8 cellular contexts compared by ENCODE assay signal in the genomic region with DNA sequence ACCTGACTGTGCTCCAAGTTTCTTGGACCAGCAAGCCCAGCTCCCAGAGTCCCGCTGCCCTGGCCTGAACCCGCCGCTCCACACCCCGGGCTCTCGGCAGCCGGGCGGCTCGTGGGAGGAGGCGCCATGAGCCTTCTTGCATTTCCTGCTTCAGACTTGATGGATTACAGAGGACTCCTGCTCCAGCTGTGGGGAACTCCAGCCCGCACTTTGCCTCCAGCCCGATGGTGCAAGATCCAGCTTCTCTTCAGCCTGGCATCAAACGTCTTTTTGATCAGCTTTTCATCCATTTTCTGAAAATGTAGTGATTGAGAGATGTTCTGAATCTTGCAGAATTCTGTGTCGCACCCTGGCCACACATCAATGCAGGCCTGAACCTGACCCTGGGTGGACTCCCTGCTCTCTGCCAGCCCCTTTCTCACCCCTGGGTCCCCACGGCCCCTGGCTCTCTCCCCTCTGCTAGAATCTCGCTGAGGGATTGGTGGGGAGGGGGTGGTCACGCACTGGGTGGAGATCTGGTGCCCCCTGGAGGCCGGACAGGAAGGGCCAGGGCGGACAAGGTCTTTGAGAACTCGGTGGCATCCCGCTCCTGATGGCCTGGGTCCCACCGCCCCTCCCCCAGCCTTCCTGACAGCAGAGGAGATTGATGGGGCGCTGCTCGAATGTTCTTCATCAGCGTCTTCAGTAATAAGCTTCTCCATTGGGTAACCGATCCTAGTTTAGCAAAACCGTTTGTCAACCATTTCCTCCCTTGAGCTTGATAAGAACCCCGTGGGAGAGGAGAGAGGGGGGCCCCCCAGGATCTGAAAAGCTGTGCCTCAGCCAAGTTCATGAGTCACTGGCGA. TPM values are rescaled to one million over a fixed set of nuclear protein-coding genes. Genes with fewer than 3 reads are reported as not detected.
A peak's percentile ranks its signal among the peaks of the same experiment; 100 is the strongest.
DNase-seq lines count a peak whose midpoint lies in the region; ATAC-seq, FAIRE-seq and TF ChIP-seq lines count a peak whose summit lies in the region.

No MANE protein-coding gene starts in this region.

- TF ChIP-seq POLR2A in spleen (IDR thresholded peaks at IDR 0.05) = no peak

- WGBS in spleen, 5 donors = 0 to 1% (median 0%) methylated on average over 25 to 28 of the region's 28 CpGs

- TF ChIP-seq CTCF in spleen (IDR thresholded peaks at IDR 0.05 in 8 of 11, conservative IDR thresholded peaks at IDR 0.05 in 3 of 11) = peak in 10 of 11 experiments; percentile 48 to 81 (median 75)

- intact Hi-C loops in spleen (cut with DNase I; ENCODE audit: low total_unique reads) = no loop called here

- peaks cover 22 to 56% (median 38%) of the 10 kb centered on the region in 6 donors for H3K4me1 ChIP-seq in spleen

- no peaks in the 10 kb centered on the region for H3K36me3 ChIP-seq in spleen

- DNase-seq in NCI-H2081 (lab: John Stamatoyannopoulos, UW) (peak; percentile 66 to 82), NCI-H2081 treated with DMSO at 0.1 percent for 48 hours (lab: John Stamatoyannopoulos, UW) (no peak), NCI-H2196 treated with DMSO at 0.1 percent for 48 hours (lab: John Stamatoyannopoulos, UW; ENCODE audit: unreplicated experiment) (peak; percentile 74), spleen (peak; percentile 90)
- peak; percentile 40 to 51 (median 45) for DNase-seq in activated CD4-positive, CD25-positive, alpha-beta regulatory T cell (lab: John Stamatoyannopoulos, UW)
- peak; percentile 85 for DNase-seq in central memory CD4-positive, alpha-beta T cell

- peak overlapping the region in 7 of 8 donors; percentile 20 to 67 (median 30) for H3K4me3 ChIP-seq in spleen

- H3K9me3 ChIP-seq in spleen = no peaks in the 10 kb centered on the region

- peak; percentile 72 for FAIRE-seq in islet of Langerhans (lab: Jason Lieb, UNC)

- H3K27ac ChIP-seq in spleen = peak overlapping the region; percentile 49 to 87 (median 80)

- H3K27me3 ChIP-seq in spleen (replicated peaks in 1 of 7) = peaks cover 0 to 39% (median 0%) of the 10 kb centered on the region in 7 donors

- ATAC-seq in HG03469 (IDR thresholded peaks at IDR 0.05; ENCODE audit: unreplicated experiment) = no peak

RNA-seq across cellular contexts. Expression of a gene that starts 12.1 kb away (rescaled TPM):
- 10 to 100 TPM; 18.7 to 56.6 (median 39.0) TPM for total RNA-seq in spleen
- 10 to 100 TPM in 1 of 3 donors, 1 to 10 TPM in 2; 2.0 to 10.6 (median 3.0) TPM for polyA plus RNA-seq in spleen
